ENCODE assay signal across 12 cellular contexts in genomic region chr3:109643590-109643989, GRCh38.
DNase-seq lines count a peak whose midpoint lies in the region; ATAC-seq and TF ChIP-seq lines count a peak whose summit lies in the region.
"Had no signal": no experiment of that assay in that cellular context is flagged by ENCODE, and none has a peak within 500 bp of the region (broad histone marks: within the 10 kb centered on the region; RNA-seq: fewer than 3 reads in every experiment).

No MANE protein-coding gene starts in this region.

- no peak overlapping the region for H3K18ac ChIP-seq in neuronal stem cell (ENCODE audit: low read length)

- no peak overlapping the region for H4K8ac ChIP-seq in neuronal stem cell (ENCODE audit: low read depth, low read length)

- H2BK12ac ChIP-seq in neuronal stem cell (ENCODE audit: low read length) = no peak overlapping the region

- POLR2A ChIA-PET in T-cell (lab: Charles Lee) = no interaction called here

- H3K9me3 Mint-ChIP-seq in T-cell = no peaks in the 10 kb centered on the region

- no CpG with 5 or more reads among the region's 2 CpGs for WGBS in neuronal stem cell (ENCODE audit: extremely low coverage in 2 of 2, insufficient read length in 2 of 2, insufficient replicate concordance in 1 of 2), 2 donors
- 69 to 71% methylated on average over 2 of the region's 2 CpGs for whole genome bisulfite sequencing in heart right ventricle, 2 donors

- no peak overlapping the region for H3K14ac ChIP-seq in neuronal stem cell (ENCODE audit: low read length)

- H3K4me2 ChIP-seq in neuronal stem cell (ENCODE audit: insufficient read depth, low read length, poor library complexity, severe bottlenecking) = no peak overlapping the region

- H3K4me3 ChIP-seq in neuronal stem cell (ENCODE audit: low read length in 2 of 2) (no peak overlapping the region), heart right ventricle (no peak overlapping the region)

- no peak overlapping the region for H3K27ac Mint-ChIP-seq in T-cell

- H3K36me3 Mint-ChIP-seq in T-cell = no peaks in the 10 kb centered on the region

- no peak overlapping the region for H3K9ac ChIP-seq in neuronal stem cell (ENCODE audit: low read depth, low read length, poor library complexity)

- H3K4ac ChIP-seq in neuronal stem cell (ENCODE audit: low read length) = no peak overlapping the region

- DNase-seq in COLO829 (ENCODE audit: low spot score) (peak; percentile 61), HT-29 (ENCODE audit: low spot score) (peak; percentile 44), amniotic epithelial cell (ENCODE audit: low read depth) (peak; percentile 43), kidney tubule cell (ENCODE audit: low spot score) (peak; percentile 85), neuronal stem cell (ENCODE audit: low spot score) (no peak), heart right ventricle (no peak), T-cell (no peak), NK-92 (lab: John Stamatoyannopoulos, UW; ENCODE audit: unreplicated experiment) (no peak)
- DNase-seq: caudate nucleus, NCI-H2029, T-helper 9 cell had no signal

- H3K9me3 ChIP-seq in neuronal stem cell (replicated peaks in 1 of 2; ENCODE audit: control insufficient read depth in 2 of 2, insufficient read depth in 1 of 2, low read depth in 1 of 2, low read length in 2 of 2) (no peaks in the 10 kb centered on the region), heart right ventricle (no peaks in the 10 kb centered on the region)
- H3K9me3 ChIP-seq: neutrophil had no signal

- H2AFZ ChIP-seq in neuronal stem cell (ENCODE audit: low read length) = no peak overlapping the region

- H3K23ac ChIP-seq in neuronal stem cell (ENCODE audit: low read depth, low read length, poor library complexity) = no peak overlapping the region

- H2AK5ac ChIP-seq in neuronal stem cell (ENCODE audit: low read depth, low read length) = no peak overlapping the region

- TF ChIP-seq CTCF in heart right ventricle (IDR thresholded peaks at IDR 0.05) = no peak

- H2BK15ac ChIP-seq in neuronal stem cell (ENCODE audit: low read length) = no peak overlapping the region

- H2BK5ac ChIP-seq in neuronal stem cell (ENCODE audit: low read length) = no peak overlapping the region

- H3K36me3 ChIP-seq in neuronal stem cell (replicated peaks in 1 of 2; ENCODE audit: control insufficient read depth in 2 of 2, insufficient read depth in 2 of 2, low read length in 2 of 2) (no peaks in the 10 kb centered on the region), heart right ventricle (no peaks in the 10 kb centered on the region)
- H3K36me3 ChIP-seq: neutrophil had no signal

- CTCF ChIA-PET in T-cell (lab: Charles Lee) = interaction anchor here in 1 of 2 donors (0.6 kb wide), 1 partner anchor 21 kb away, joined by 5 read pairs; no protein-coding TSS in a partner anchor

- no peaks in the 10 kb centered on the region for H3K27me3 ChIP-seq in neuronal stem cell (ENCODE audit: control insufficient read depth in 3 of 3, insufficient read depth in 3 of 3, low read depth in 1 of 3, low read length in 3 of 3)
- no peaks in the 10 kb centered on the region for H3K27me3 ChIP-seq in heart right ventricle
- H3K27me3 ChIP-seq: neutrophil had no signal

- no peak overlapping the region for H4K91ac ChIP-seq in neuronal stem cell (ENCODE audit: low read depth, low read length, poor library complexity)

- H3K27ac ChIP-seq in neuronal stem cell (replicated peaks; ENCODE audit: low read length) (no peak overlapping the region), heart right ventricle (no peak overlapping the region)
- H3K27ac ChIP-seq: neutrophil had no signal

- H3K4me1 ChIP-seq in neuronal stem cell (ENCODE audit: control insufficient read depth in 2 of 2, insufficient read depth in 1 of 2, low read depth in 1 of 2, low read length in 2 of 2) (peaks cover 0 to 1% of the 10 kb centered on the region in 2 donors), heart right ventricle (no peaks in the 10 kb centered on the region)

- no peak overlapping the region for H3K4me3 Mint-ChIP-seq in T-cell

- peaks cover 2 to 3% of the 10 kb centered on the region in 2 donors for H3K27me3 Mint-ChIP-seq in T-cell

- H3K79me1 ChIP-seq in neuronal stem cell (ENCODE audit: low read depth, low read length) = no peaks in the 10 kb centered on the region

- H3K4me1 Mint-ChIP-seq in T-cell = no peaks in the 10 kb centered on the region

- no peak overlapping the region for H2BK120ac ChIP-seq in neuronal stem cell (ENCODE audit: low read depth, low read length)

- intact Hi-C loops in heart right ventricle (cut with DNase I) = no loop called here

- ATAC-seq in heart right ventricle (no peak), T-cell (replicated peaks in 1 of 4) (no peak)

Comparison
In these comparisons a context has a peak if more than half of its experiments do, and no peak if none do; other contexts are left out.
1. DNase-seq: peak in COLO829 (single experiment), HT-29 (single experiment), amniotic epithelial cell (single experiment) and kidney tubule cell (single experiment); none in neuronal stem cell (single experiment), heart right ventricle (0 of 2), T-cell (0 of 34) and NK-92 (single experiment).